1 cellular context compared by ENCODE assay signal in the genomic region with DNA sequence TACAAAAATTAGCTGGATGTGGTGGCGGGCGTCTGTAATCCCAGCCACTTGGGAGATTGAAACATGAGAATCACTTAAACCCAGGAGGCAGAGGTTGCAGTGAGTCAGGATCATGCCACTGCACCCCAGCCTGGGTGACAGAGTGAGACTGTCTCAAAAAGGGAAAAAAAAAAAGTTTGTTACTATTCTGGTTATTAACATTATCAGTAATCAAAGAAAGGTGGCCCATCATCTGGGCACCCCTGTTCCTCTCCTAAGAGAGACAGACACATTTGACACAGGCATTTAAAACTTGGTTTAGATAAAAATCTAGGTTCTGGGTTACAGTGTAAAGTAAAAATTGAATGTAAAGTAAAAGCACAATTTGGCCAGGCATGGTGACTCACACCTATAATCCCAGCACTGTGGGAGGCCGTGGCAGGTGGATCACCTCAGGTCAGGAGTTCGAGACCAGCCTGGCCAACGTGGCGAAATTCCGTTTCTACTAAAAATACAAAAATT.
TF ChIP-seq lines count a peak whose summit lies in the region.

No MANE protein-coding gene starts in this region.

TF ChIP-seq in endothelial cell of umbilical vein, 7 proteins besides CTCF, POLR2A, EP300 and RAD21:
- no peak for TF ChIP-seq FOS (IDR thresholded peaks at IDR 0.05; ENCODE audit: borderline replicate concordance, insufficient read depth, low read length)
- TF ChIP-seq EZH2 (IDR thresholded peaks at IDR 0.05; ENCODE audit: borderline replicate concordance, low read depth, low read length, severe bottlenecking), result no peak
- TF ChIP-seq, protein P1, sequence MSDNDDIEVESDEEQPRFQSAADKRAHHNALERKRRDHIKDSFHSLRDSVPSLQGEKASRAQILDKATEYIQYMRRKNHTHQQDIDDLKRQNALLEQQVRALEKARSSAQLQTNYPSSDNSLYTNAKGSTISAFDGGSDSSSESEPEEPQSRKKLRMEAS (IDR thresholded peaks at IDR 0.05; ENCODE audit: insufficient read depth, insufficient read length), result no peak
- TF ChIP-seq POLR2AphosphoS5 (IDR thresholded peaks at IDR 0.05; ENCODE audit: insufficient read depth, low read depth, low read length), result no peak
- TF ChIP-seq GATA2 (IDR thresholded peaks at IDR 0.05; ENCODE audit: insufficient read depth, insufficient read length, low read depth, low read length), result no peak
- no peak for TF ChIP-seq MYC (IDR thresholded peaks at IDR 0.05; ENCODE audit: low read depth, low read length)
- no peak for TF ChIP-seq JUN (IDR thresholded peaks at IDR 0.05; ENCODE audit: borderline replicate concordance, insufficient read depth, insufficient read length, low read depth)
